15 cellular contexts compared by ENCODE assay signal in the genomic region with DNA sequence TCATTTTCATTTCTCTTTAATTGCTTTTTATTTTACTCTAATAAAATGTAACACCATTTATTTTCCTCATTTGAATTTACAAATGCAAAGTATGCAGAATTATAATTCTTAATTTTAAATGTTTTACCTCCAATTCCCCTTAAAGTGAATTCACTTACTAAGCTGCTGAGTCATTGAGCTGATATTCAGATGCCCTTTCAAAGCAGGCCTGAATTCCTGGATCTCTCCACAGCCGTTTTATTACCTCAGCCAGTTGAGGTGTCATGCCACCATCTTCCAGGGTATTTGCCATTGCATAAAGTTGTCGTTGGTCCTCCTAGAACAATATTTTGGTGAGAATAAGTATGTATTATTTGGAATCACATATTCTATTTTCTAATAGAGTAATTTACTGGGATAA. TPM values are rescaled to one million over a fixed set of nuclear protein-coding genes. Genes with fewer than 3 reads are reported as not detected.
DNase-seq lines count a peak whose midpoint lies in the region; ATAC-seq, FAIRE-seq and TF ChIP-seq lines count a peak whose summit lies in the region.
"Had no signal": no experiment of that assay in that cellular context is flagged by ENCODE, and none has a peak within 500 bp of the region (broad histone marks: within the 10 kb centered on the region; RNA-seq: fewer than 3 reads in every experiment).

No MANE protein-coding gene starts in this region.

- H2AFZ ChIP-seq in IMR-90 (replicated peaks; ENCODE audit: low read length, poor library complexity): no peak overlapping the region

- TF ChIP-seq POLR2A in IMR-90 (IDR thresholded peaks at IDR 0.05; ENCODE audit: low read depth, low read length): no peak

- in situ Hi-C loops in IMR-90 (cut with MboI; ENCODE audit: low sequenced_read_pairs): no loop called here

- no CpG with 5 or more reads among the region's 2 CpGs for WGBS in IMR-90 (ENCODE audit: extremely low coverage in 2 of 2, insufficient read length in 1 of 2), 2 experiments

- intact Hi-C loops in IMR-90 (cut with micrococcal nuclease): no loop called here

- no peak overlapping the region for H3K4ac ChIP-seq in IMR-90 (ENCODE audit: low read depth, low read length)

- peak overlapping the region; percentile 35; the same call in 1 of the 2 replicates for H2BK120ac ChIP-seq in IMR-90 (ENCODE audit: low read depth, low read length)

- ATAC-seq in IMR-90 (ENCODE audit: low read depth): peak; percentile 59; the same call in 1 of the 2 replicates
- no peak for ATAC-seq in GM21447 (IDR thresholded peaks at IDR 0.05; ENCODE audit: unreplicated experiment)
- no peak for ATAC-seq in HG03565 (IDR thresholded peaks at IDR 0.05; ENCODE audit: unreplicated experiment)
- ATAC-seq in HG03521 (IDR thresholded peaks at IDR 0.05; ENCODE audit: unreplicated experiment): no peak
- ATAC-seq: activated T-cell treated with anti-CD3 and anti-CD28 coated beads, Interleukin-2, amount 50 U/mL, for 72 hours had no signal

- FAIRE-seq in bronchial epithelial cell (lab: Jason Lieb, UNC): no peak
- FAIRE-seq: endothelial cell of umbilical vein had no signal

- no TSS peak for BruUV-seq in IMR-90 (replicated peaks; lab: Mats Ljungman, UMichigan)

- H2BK5ac ChIP-seq in IMR-90 (ENCODE audit: low read depth, low read length, poor library complexity, severe bottlenecking): no peak overlapping the region

- H3K9me1 ChIP-seq in IMR-90 (ENCODE audit: insufficient read depth, low read length): no peaks in the 10 kb centered on the region

- H2BK15ac ChIP-seq in IMR-90 (ENCODE audit: low read depth, low read length): no peak overlapping the region; the same call in 2 of the 3 replicates

- H3K27me3 ChIP-seq in IMR-90 (ENCODE audit: control insufficient read depth, insufficient read depth, low read length) (no peaks in the 10 kb centered on the region), bronchial epithelial cell (ENCODE audit: control insufficient read depth, insufficient read depth, low read length) (no peaks in the 10 kb centered on the region)

- peak; percentile 54 for DNase-seq in DMS53 (lab: John Stamatoyannopoulos, UW)
- peak; percentile 76 for DNase-seq in IMR-90
- DNase-seq in bronchial epithelial cell (ENCODE audit: low read depth): peak; percentile 82
- peak; percentile 45 for DNase-seq in kidney glomerular epithelial cell (lab: John Stamatoyannopoulos, UW)
- no peak for DNase-seq in activated CD4-positive, alpha-beta T cell treated with anti-CD3 and anti-CD28 coated beads for 48 hours
- DNase-seq: activated CD4-positive, alpha-beta T cell treated with anti-CD3 and anti-CD28 coated beads for 1 hour; activated T-cell treated with anti-CD3 and anti-CD28 coated beads, Interleukin-2, amount 50 U/mL, for 72 hours; COR-L47; H9; NCI-H748 treated with DMSO at 0.1 percent for 48 hours had no signal

- H2BK20ac ChIP-seq in IMR-90 (ENCODE audit: low read depth, low read length): no peak overlapping the region

- H3K56ac ChIP-seq in IMR-90 (ENCODE audit: extremely low read depth, insufficient read depth, low read length): no peak overlapping the region

- H3K9ac ChIP-seq in IMR-90 (ENCODE audit: low read depth, low read length): no peak overlapping the region

- TF ChIP-seq CTCF in IMR-90 (conservative IDR thresholded peaks at IDR 0.05; ENCODE audit: low read depth, low read length) (no peak), bronchial epithelial cell (IDR thresholded peaks at IDR 0.05; ENCODE audit: insufficient read depth, low read length, severe bottlenecking) (no peak)

- H3K27ac ChIP-seq in IMR-90 (ENCODE audit: insufficient read depth, low read length): no peak overlapping the region

- no peak overlapping the region for H4K91ac ChIP-seq in IMR-90 (ENCODE audit: insufficient read depth, low read depth, low read length)

- POLR2A ChIA-PET in IMR-90 (lab: Charles Lee; ENCODE audit: unreplicated experiment): no interaction called here

- H3K79me1 ChIP-seq in IMR-90 (ENCODE audit: low read depth in 1 of 2, low read length in 2 of 2): no peaks in the 10 kb centered on the region

- H3K23ac ChIP-seq in IMR-90 (ENCODE audit: low read depth, low read length): no peak overlapping the region

- H3K4me3 ChIP-seq in IMR-90 (ENCODE audit: insufficient read depth, low read depth, low read length) (no peak overlapping the region), bronchial epithelial cell (ENCODE audit: low read depth, low read length) (no peak overlapping the region)

- H3K36me3 ChIP-seq in IMR-90 (ENCODE audit: control insufficient read depth, insufficient read depth, low read length) (no peaks in the 10 kb centered on the region), bronchial epithelial cell (ENCODE audit: control insufficient read depth, insufficient read depth, low read length) (no peaks in the 10 kb centered on the region)

- H3K9me3 ChIP-seq in IMR-90 (ENCODE audit: control insufficient read depth, insufficient read depth, low read length): no peaks in the 10 kb centered on the region

- no peak overlapping the region for H2AK9ac ChIP-seq in IMR-90 (replicated peaks; ENCODE audit: low read depth, low read length, poor library complexity)

- H4K5ac ChIP-seq in IMR-90 (ENCODE audit: low read depth, low read length): no peak overlapping the region

- no peak overlapping the region for H4K8ac ChIP-seq in IMR-90 (ENCODE audit: low read depth in 2 of 2, low read length in 2 of 2)

- no peak overlapping the region for H3K14ac ChIP-seq in IMR-90 (replicated peaks; ENCODE audit: low read depth, low read length)

- no peaks in the 10 kb centered on the region; the same call in 1 of the 2 replicates for H3K4me1 ChIP-seq in IMR-90 (ENCODE audit: control insufficient read depth, insufficient read depth, low read length)

- no peak overlapping the region for H3K18ac ChIP-seq in IMR-90 (ENCODE audit: low read depth, low read length)

- no peak overlapping the region for H3K4me2 ChIP-seq in IMR-90 (ENCODE audit: low read depth, low read length)

- no peaks in the 10 kb centered on the region for H4K20me1 ChIP-seq in IMR-90 (ENCODE audit: insufficient read depth, low read length)

- no peak overlapping the region for H2AK5ac ChIP-seq in IMR-90 (ENCODE audit: low read depth, low read length)

- CTCF ChIA-PET in IMR-90 (lab: Yijun Ruan, JAX): no interaction called here

- no peak for TF ChIP-seq RAD21 in IMR-90 (IDR thresholded peaks at IDR 0.05; ENCODE audit: low read length)

- dilution Hi-C loops in IMR-90 (cut with HindIII; ENCODE audit: low sequenced_read_pairs, unreplicated experiment): no loop called here

TF ChIP-seq in IMR-90, 13 proteins besides CTCF, POLR2A, EP300 and RAD21:
- TF ChIP-seq MAFK (IDR thresholded peaks at IDR 0.05; ENCODE audit: low read depth, low read length) (peak; percentile 55), SMC3 (IDR thresholded peaks at IDR 0.05; ENCODE audit: low read depth, low read length) (no peak), NFE2L2 (IDR thresholded peaks at IDR 0.05; ENCODE audit: low read depth, low read length) (peak; percentile 88)
TF ChIP-seq in IMR-90: peak in this region for 2.

RNA-seq across cellular contexts. Expression of a gene that starts 33.2 kb away (rescaled TPM):
- total RNA-seq in IMR-90 (2012; rRNA removed): not detected in 2 replicates
- polyA plus RNA-seq in IMR-90 (2012; rRNA removed): not detected in 2 replicates
- polyA plus RNA-seq in IMR-90 (2012; cell fraction: cytosol; rRNA removed): not detected in 2 replicates
- not detected in 2 replicates for polyA plus RNA-seq in IMR-90 (2012; cell fraction: nucleus; rRNA removed; ENCODE audit: low replicate concordance)
- not detected in 2 replicates for total RNA-seq in bronchial epithelial cell
- total RNA-seq: activated T-cell treated with anti-CD3 and anti-CD28 coated beads, Interleukin-2, amount 50 U/mL, for 72 hours; endothelial cell of umbilical vein; H9 had no signal
- polyA plus RNA-seq: endothelial cell of umbilical vein, IgD-negative memory B cell had no signal
